Comparison of ENCODE assay signal across 1 cellular context in genomic region chr1:208177656-208178055, GRCh38.
TF ChIP-seq lines count a peak whose summit lies in the region.

No MANE protein-coding gene starts in this region.

TF ChIP-seq in HepG2, 621 proteins besides CTCF, POLR2A, EP300 and RAD21 (continued from another document):
- TF ChIP-seq ZNF280D (CRISPR knock-in tag; IDR thresholded peaks at IDR 0.05) = no peak
TF ChIP-seq in HepG2: peak in this region for 4.
